In genomic region chr9:78294290-78295176, GRCh38 we compare ENCODE assay signal across 1 cellular context.
TF ChIP-seq lines count a peak whose summit lies in the region.

No MANE protein-coding gene starts in this region.

TF ChIP-seq in HepG2, 621 proteins besides CTCF, POLR2A, EP300 and RAD21 (continued from another document and continues in another):
- TF ChIP-seq FOXM1 (CRISPR knock-in tag; IDR thresholded peaks at IDR 0.05) (no peak), ZNF512B (CRISPR knock-in tag; IDR thresholded peaks at IDR 0.05; ENCODE audit: borderline replicate concordance) (no peak), MAFK (conservative IDR thresholded peaks at IDR 0.05 in 1 of 2, IDR thresholded peaks at IDR 0.05 in 1 of 2; ENCODE audit: low read length in 2 of 2) (no peak), ATF7 (IDR thresholded peaks at IDR 0.05) (no peak), ATF7 (CRISPR knock-in tag; IDR thresholded peaks at IDR 0.05) (no peak), BCL3 (CRISPR knock-in tag; IDR thresholded peaks at IDR 0.05) (no peak), YEATS4 (CRISPR knock-in tag; IDR thresholded peaks at IDR 0.05; ENCODE audit: borderline replicate concordance) (no peak), BATF2 (CRISPR knock-in tag; IDR thresholded peaks at IDR 0.05) (no peak), ONECUT2 (CRISPR knock-in tag; IDR thresholded peaks at IDR 0.05) (peak; percentile 76), NFIB (CRISPR knock-in tag; IDR thresholded peaks at IDR 0.05; ENCODE audit: borderline replicate concordance) (no peak), USF2 (IDR thresholded peaks at IDR 0.05; ENCODE audit: low read depth, low read length) (no peak), USF2 (CRISPR knock-in tag; IDR thresholded peaks at IDR 0.05; ENCODE audit: borderline replicate concordance) (peak; percentile 47; the same call in 1 of the 2 replicates), TEAD3 (CRISPR knock-in tag; optimal IDR thresholded peaks at IDR 0.05; ENCODE audit: borderline replicate concordance) (peak; percentile 55), NFIC (IDR thresholded peaks at IDR 0.05; ENCODE audit: low read length) (no peak), U2AF2 (IDR thresholded peaks at IDR 0.05; ENCODE audit: low read depth, low read length) (no peak), ZNF557 (CRISPR knock-in tag; IDR thresholded peaks at IDR 0.05) (0 out of 2 replicates have a peak, but pooled peaks have one; percentile 22), PRMT3 (CRISPR knock-in tag; IDR thresholded peaks at IDR 0.05; ENCODE audit: borderline replicate concordance, low read depth) (no peak), ZNF776 (CRISPR knock-in tag; IDR thresholded peaks at IDR 0.05) (no peak), HOXA3 (CRISPR knock-in tag; IDR thresholded peaks at IDR 0.05) (peak; percentile 32; the same call in 1 of the 2 replicates), ZFX (CRISPR knock-in tag; IDR thresholded peaks at IDR 0.05; ENCODE audit: low read depth) (no peak), ZSCAN29 (CRISPR knock-in tag; conservative IDR thresholded peaks at IDR 0.05) (no peak), NR3C1 (CRISPR knock-in tag; IDR thresholded peaks at IDR 0.05) (no peak), ZFP90 (CRISPR knock-in tag; IDR thresholded peaks at IDR 0.05; ENCODE audit: borderline replicate concordance) (no peak), ELF1 (CRISPR knock-in tag; IDR thresholded peaks at IDR 0.05) (no peak), ZNF781 (CRISPR knock-in tag; IDR thresholded peaks at IDR 0.05; ENCODE audit: borderline replicate concordance, not compliant biosample characterization) (no peak), GMEB1 (CRISPR knock-in tag; IDR thresholded peaks at IDR 0.05; ENCODE audit: borderline replicate concordance) (no peak), ZNF766 (CRISPR knock-in tag; IDR thresholded peaks at IDR 0.05; ENCODE audit: borderline replicate concordance) (no peak), BRF2 (CRISPR knock-in tag; IDR thresholded peaks at IDR 0.05) (no peak), ZNF235 (CRISPR knock-in tag; IDR thresholded peaks at IDR 0.05; ENCODE audit: borderline replicate concordance) (no peak), ZNF737 (CRISPR knock-in tag; IDR thresholded peaks at IDR 0.05; ENCODE audit: borderline replicate concordance) (no peak; the same call in 1 of the 2 replicates), NR2F1 (CRISPR knock-in tag; IDR thresholded peaks at IDR 0.05) (no peak), HMGXB3 (CRISPR knock-in tag; IDR thresholded peaks at IDR 0.05; ENCODE audit: borderline replicate concordance) (no peak), ZFP82 (CRISPR knock-in tag; IDR thresholded peaks at IDR 0.05; ENCODE audit: borderline replicate concordance) (no peak), ZNF83 (CRISPR knock-in tag; IDR thresholded peaks at IDR 0.05; ENCODE audit: borderline replicate concordance) (no peak), HDAC1 (CRISPR knock-in tag; IDR thresholded peaks at IDR 0.05) (peak; percentile 28; the same call in 1 of the 2 replicates), FOSL2 (CRISPR knock-in tag; IDR thresholded peaks at IDR 0.05) (peak; percentile 32; the same call in 1 of the 2 replicates), TSC22D2 (CRISPR knock-in tag; IDR thresholded peaks at IDR 0.05; ENCODE audit: borderline replicate concordance) (no peak), JUN (CRISPR knock-in tag; IDR thresholded peaks at IDR 0.05) (no peak), MTF2 (CRISPR knock-in tag; IDR thresholded peaks at IDR 0.05; ENCODE audit: borderline replicate concordance) (no peak), FOXO1 (CRISPR knock-in tag; IDR thresholded peaks at IDR 0.05) (no peak), ZNF678 (CRISPR knock-in tag; IDR thresholded peaks at IDR 0.05) (no peak), TOPORS (CRISPR knock-in tag; IDR thresholded peaks at IDR 0.05) (no peak), ISL2 (CRISPR knock-in tag; IDR thresholded peaks at IDR 0.05) (no peak), E2F2 (CRISPR knock-in tag; IDR thresholded peaks at IDR 0.05; ENCODE audit: borderline replicate concordance) (no peak), MAZ (IDR thresholded peaks at IDR 0.05; ENCODE audit: borderline replicate concordance, low read depth, low read length) (no peak), MAZ (CRISPR knock-in tag; IDR thresholded peaks at IDR 0.05; ENCODE audit: low read depth) (peak; percentile 50; the same call in 1 of the 2 replicates), ZNF276 (CRISPR knock-in tag; IDR thresholded peaks at IDR 0.05; ENCODE audit: low read depth) (no peak), ZBTB7A (CRISPR knock-in tag; IDR thresholded peaks at IDR 0.05) (no peak), ZBTB7B (CRISPR knock-in tag; IDR thresholded peaks at IDR 0.05) (no peak), ZSCAN30 (CRISPR knock-in tag; IDR thresholded peaks at IDR 0.05) (no peak), U2AF1 (optimal IDR thresholded peaks at IDR 0.05; ENCODE audit: low read depth, low read length) (no peak), ZKSCAN5 (CRISPR knock-in tag; IDR thresholded peaks at IDR 0.05) (no peak), ZNF629 (CRISPR knock-in tag; conservative IDR thresholded peaks at IDR 0.05) (peak; percentile 80)
